8 cellular contexts compared by ENCODE assay signal in genomic region chr17:7932483-7932891, GRCh38. TPM values are rescaled to one million over a fixed set of nuclear protein-coding genes. Genes with fewer than 3 reads are reported as not detected.
DNase-seq lines count a peak whose midpoint lies in the region; ATAC-seq and TF ChIP-seq lines count a peak whose summit lies in the region.

No MANE protein-coding gene starts in this region.

- peaks cover 35% of the 10 kb centered on the region for H3K36me3 Mint-ChIP-seq in activated naive CD8-positive, alpha-beta T cell treated with anti-CD3 and anti-CD28 coated beads for 36 hours

- H3K4me1 ChIP-seq in MM.1S (ENCODE audit: low read length) (peaks cover 11% of the 10 kb centered on the region), heart right ventricle (peaks cover 2 to 36% (median 22%) of the 10 kb centered on the region in 9 donors), trophoblast cell (ENCODE audit: control insufficient read depth in 1 of 2, insufficient read depth in 2 of 2, low read length in 2 of 2) (peaks cover 10 to 13% of the 10 kb centered on the region in 2 experiments)

- peak overlapping the region; percentile 95 for H4K8ac ChIP-seq in trophoblast cell (ENCODE audit: low read depth, low read length)

- peak overlapping the region; percentile 35; the same call in 1 of the 2 replicates for H3K27ac ChIP-seq in MM.1S (ENCODE audit: low read length)
- H3K27ac ChIP-seq in heart right ventricle: peak overlapping the region in 9 of 10 donors; percentile 49 to 92 (median 79)
- H3K27ac ChIP-seq in trophoblast cell (ENCODE audit: low read depth, low read length): no peak overlapping the region

- H3K23ac ChIP-seq in trophoblast cell (ENCODE audit: low read length): no peak overlapping the region

- 0% methylated on average over 17 of the region's 17 CpGs for WGBS in heart right ventricle, 2 donors
- no CpG with 5 or more reads among the region's 17 CpGs for WGBS in trophoblast cell (ENCODE audit: extremely low coverage, insufficient coverage, insufficient read length)

- no peak for TF ChIP-seq CTCF in AG04449 (IDR thresholded peaks at IDR 0.05; ENCODE audit: insufficient read depth, low read length, missing control alignments)
- no peak for TF ChIP-seq CTCF in MM.1S (IDR thresholded peaks at IDR 0.05; ENCODE audit: low read length)
- TF ChIP-seq CTCF in heart right ventricle (IDR thresholded peaks at IDR 0.05): no peak

- H3K4me1 Mint-ChIP-seq in activated naive CD8-positive, alpha-beta T cell treated with anti-CD3 and anti-CD28 coated beads for 36 hours: peaks cover 31% of the 10 kb centered on the region

- H3K27me3 ChIP-seq in MM.1S (replicated peaks; ENCODE audit: insufficient read depth, low read length) (no peaks in the 10 kb centered on the region), heart right ventricle (no peaks in the 10 kb centered on the region), trophoblast cell (ENCODE audit: insufficient read depth, low read length) (peaks cover 8% of the 10 kb centered on the region)

- peak overlapping the region; percentile 88 for H4K12ac ChIP-seq in trophoblast cell (ENCODE audit: low read depth, low read length)

- H3K4ac ChIP-seq in trophoblast cell (ENCODE audit: low read depth, low read length): peak overlapping the region; percentile 84

- H2AK5ac ChIP-seq in trophoblast cell (ENCODE audit: low read length): peak overlapping the region; percentile 87

- H3K79me1 ChIP-seq in trophoblast cell (ENCODE audit: low read length): peaks cover 9% of the 10 kb centered on the region

- H2BK120ac ChIP-seq in trophoblast cell (ENCODE audit: insufficient read depth, low read length, poor library complexity): peak overlapping the region; percentile 70

- H2AFZ ChIP-seq in MM.1S (ENCODE audit: low read length) (peak overlapping the region; percentile 90), trophoblast cell (ENCODE audit: insufficient read depth, low read length, poor library complexity) (peak overlapping the region; percentile 97)

- H3K27ac Mint-ChIP-seq in activated naive CD8-positive, alpha-beta T cell treated with anti-CD3 and anti-CD28 coated beads for 36 hours: peak overlapping the region; percentile 97

- H3K4me3 Mint-ChIP-seq in activated naive CD8-positive, alpha-beta T cell treated with anti-CD3 and anti-CD28 coated beads for 36 hours: peak overlapping the region; percentile 97

- H4K91ac ChIP-seq in trophoblast cell (ENCODE audit: low read depth, low read length): peak overlapping the region; percentile 91

- H3K79me2 ChIP-seq in MM.1S (ENCODE audit: low read length) (peaks cover 23% of the 10 kb centered on the region), trophoblast cell (ENCODE audit: control insufficient read depth, insufficient read depth, low read length, poor library complexity) (peaks cover 7% of the 10 kb centered on the region)

- DNase-seq in AG04449 (ENCODE audit: low read depth, low spot score) (no peak), MM.1S (peak; percentile 16), heart right ventricle (no peak), trophoblast cell (peak; percentile 7 to 19), NCI-H1930 (lab: John Stamatoyannopoulos, UW) (no peak)
- DNase-seq in activated naive CD8-positive, alpha-beta T cell treated with anti-CD3 and anti-CD28 coated beads for 36 hours: peak; percentile 26

- ATAC-seq in GM18498 (IDR thresholded peaks at IDR 0.05; ENCODE audit: unreplicated experiment) (peak; percentile 6), heart right ventricle (peak; percentile 5 to 58 (median 38)), HG02840 (IDR thresholded peaks at IDR 0.05; ENCODE audit: low FRiP score, unreplicated experiment) (no peak)

- no peaks in the 10 kb centered on the region for H3K27me3 Mint-ChIP-seq in activated naive CD8-positive, alpha-beta T cell treated with anti-CD3 and anti-CD28 coated beads for 36 hours

- POLR2A ChIA-PET in AG04449 (lab: Yijun Ruan, JAX): interaction anchor here (1.3 to 3.2 kb wide), 3 partner anchors 16 to 58 kb away, joined by 3 to 23 read pairs (median 5); partner anchors contain the start of gene RNF227

- H3K4me3 ChIP-seq in AG04449 (ENCODE audit: low read depth, low read length) (peak overlapping the region; percentile 100), MM.1S (ENCODE audit: low read length) (peak overlapping the region; percentile 93), heart right ventricle (peak overlapping the region; percentile 46 to 94 (median 77)), trophoblast cell (ENCODE audit: low read depth, low read length) (peak overlapping the region; percentile 91)

- peak overlapping the region; percentile 83 for H3K9ac ChIP-seq in MM.1S (ENCODE audit: low read length)
- peak overlapping the region; percentile 88 for H3K9ac ChIP-seq in trophoblast cell (ENCODE audit: low read length)

- no peak overlapping the region for H2BK12ac ChIP-seq in trophoblast cell (ENCODE audit: low read length)

- H3K14ac ChIP-seq in trophoblast cell (ENCODE audit: low read length): peak overlapping the region; percentile 96

- H3K9me2 ChIP-seq in MM.1S (replicated peaks; ENCODE audit: insufficient read depth, low read length): no peaks in the 10 kb centered on the region

- H3K9me3 ChIP-seq in MM.1S (replicated peaks; ENCODE audit: insufficient read depth, low read length) (no peaks in the 10 kb centered on the region), heart right ventricle (no peaks in the 10 kb centered on the region), trophoblast cell (ENCODE audit: insufficient read depth, low read depth, low read length) (peaks cover 4% of the 10 kb centered on the region)

- peak overlapping the region; percentile 65 for H2BK5ac ChIP-seq in trophoblast cell (ENCODE audit: low read depth, low read length, poor library complexity)

- no peaks in the 10 kb centered on the region for H4K20me1 ChIP-seq in MM.1S (ENCODE audit: insufficient read depth, low read length)

- CTCF ChIA-PET in AG04449 (lab: Yijun Ruan, JAX): interaction anchor here (0.6 to 16.0 kb wide), 21 partner anchors 8 to 189 kb away, joined by 3 to 173 read pairs (median 4); partner anchors contain the start of gene NAA38

- intact Hi-C loops in heart right ventricle (cut with DNase I): loop anchor here in 1 of 10 donors (5.0 kb wide), 1 partner anchor 45 kb away; the partner anchor contains the start of gene CHD3

- H3K36me3 ChIP-seq in MM.1S (replicated peaks; ENCODE audit: insufficient read depth, low read length) (no peaks in the 10 kb centered on the region), heart right ventricle (peaks cover 0 to 48% (median 4%) of the 10 kb centered on the region in 9 donors), trophoblast cell (ENCODE audit: control insufficient read depth in 1 of 2, insufficient read depth in 2 of 2, low read length in 2 of 2) (peaks cover 17 to 21% of the 10 kb centered on the region in 2 experiments)

- peak overlapping the region; percentile 98 for H3K18ac ChIP-seq in trophoblast cell (ENCODE audit: low read length)

- no peaks in the 10 kb centered on the region for H3F3A ChIP-seq in MM.1S (ENCODE audit: insufficient read depth, low read length)

- H3K9me3 Mint-ChIP-seq in activated naive CD8-positive, alpha-beta T cell treated with anti-CD3 and anti-CD28 coated beads for 36 hours: no peaks in the 10 kb centered on the region

- H3K4me2 ChIP-seq in MM.1S (ENCODE audit: low read depth, low read length): peak overlapping the region; percentile 89
- H3K4me2 ChIP-seq in trophoblast cell (ENCODE audit: low read length): peak overlapping the region; percentile 68

RNA-seq across cellular contexts. Expression of gene CNTROB, which starts 0.5 kb away (rescaled TPM):
- total RNA-seq in activated naive CD8-positive, alpha-beta T cell treated with anti-CD3 and anti-CD28 coated beads for 36 hours: 10 to 100 TPM; 45.3 to 45.7 TPM
- 10 to 100 TPM in 7 of 10 donors, 1 to 10 TPM in 3; 7.8 to 14.4 (median 10.7) TPM for total RNA-seq in heart right ventricle
- 10 to 100 TPM; 11.1 to 19.8 TPM for polyA plus RNA-seq in heart right ventricle
- polyA plus RNA-seq in trophoblast cell (2013): 26.7 and 26.8 TPM in 2 replicates

RNA-seq across cellular contexts. Expression of gene TRAPPC1, which starts 0.7 kb away (rescaled TPM):
- total RNA-seq in activated naive CD8-positive, alpha-beta T cell treated with anti-CD3 and anti-CD28 coated beads for 36 hours: 100 to 1,000 TPM; 131 to 143 TPM
- total RNA-seq in heart right ventricle: 100 to 1,000 TPM; 104 to 166 (median 121) TPM
- polyA plus RNA-seq in heart right ventricle: 100 to 1,000 TPM; 136 to 138 TPM
- 179 and 180 TPM in 2 replicates for polyA plus RNA-seq in trophoblast cell (2013)

RNA-seq across cellular contexts. Expression of gene KCNAB3, which starts 2.8 kb away (rescaled TPM):
- 1 to 10 TPM; 7.5 to 8.4 TPM for total RNA-seq in activated naive CD8-positive, alpha-beta T cell treated with anti-CD3 and anti-CD28 coated beads for 36 hours
- total RNA-seq in heart right ventricle: under 1 TPM; 0.11 to 0.72 (median 0.31) TPM
- 1 to 10 TPM in 1 of 2 donors, under 1 TPM in 1; 0.49 to 1.5 TPM for polyA plus RNA-seq in heart right ventricle
- 0.86 and 1.0 TPM in 2 replicates for polyA plus RNA-seq in trophoblast cell (2013)

RNA-seq across cellular contexts. Expression of gene RNF227, which starts 16.4 kb away (rescaled TPM):
- 1 to 10 TPM; 4.0 to 4.1 TPM for total RNA-seq in activated naive CD8-positive, alpha-beta T cell treated with anti-CD3 and anti-CD28 coated beads for 36 hours
- 1 to 10 TPM in 2 of 10 donors, under 1 TPM in 8; 0.15 to 1.6 (median 0.90) TPM for total RNA-seq in heart right ventricle
- 1 to 10 TPM; 1.5 to 1.9 TPM for polyA plus RNA-seq in heart right ventricle
- polyA plus RNA-seq in trophoblast cell (2013): 0.31 and 0.32 TPM in 2 replicates

RNA-seq across cellular contexts. Expression of gene CHD3, which starts 43.9 kb away (rescaled TPM):
- total RNA-seq in activated naive CD8-positive, alpha-beta T cell treated with anti-CD3 and anti-CD28 coated beads for 36 hours: 100 to 1,000 TPM; 123 to 129 TPM
- 10 to 100 TPM in 5 of 10 donors, 1 to 10 TPM in 5; 8.2 to 22.0 (median 10.4) TPM for total RNA-seq in heart right ventricle
- 10 to 100 TPM; 13.7 to 29.0 TPM for polyA plus RNA-seq in heart right ventricle
- 38.1 and 38.8 TPM in 2 replicates for polyA plus RNA-seq in trophoblast cell (2013)

Comparison
In these comparisons a context has a peak if more than half of its experiments do, and no peak if none do; other contexts are left out.
1. DNase-seq: peak in MM.1S (single experiment), activated naive CD8-positive, alpha-beta T cell treated with anti-CD3 and anti-CD28 coated beads for 36 hours (single experiment) and trophoblast cell (2 of 2); none in AG04449 (single experiment), heart right ventricle (0 of 2) and NCI-H1930 (0 of 2).
2. RNA of gene KCNAB3, which starts 2.8 kb away (total RNA-seq): 7.5 to 8.4 TPM in activated naive CD8-positive, alpha-beta T cell treated with anti-CD3 and anti-CD28 coated beads for 36 hours; 0.11 to 0.72 TPM in heart right ventricle; every median in the first group is over 4 times any median in the second.
3. Peak in every context shown above with its lines, with median percentiles within 50 percentile points of each other: H3K4me3 ChIP-seq.